ENCODE assay signal across 1 cellular context in genomic region chr1:68291763-68292384, GRCh38.
TF ChIP-seq lines count a peak whose summit lies in the region.

No MANE protein-coding gene starts in this region.

TF ChIP-seq in HEK293, 187 proteins besides CTCF, POLR2A, EP300 and RAD21 (continued from another document):
- no peak for TF ChIP-seq REPIN1 (tag by site-specific recombination; IDR thresholded peaks at IDR 0.05; ENCODE audit: low read depth)
- TF ChIP-seq ZNF629 (tag by site-specific recombination; IDR thresholded peaks at IDR 0.05), result peak; percentile 60
- no peak for TF ChIP-seq ZNF133 (tag by site-specific recombination; IDR thresholded peaks at IDR 0.05)
- peak; percentile 57 for TF ChIP-seq ZBTB21 (tag by site-specific recombination; IDR thresholded peaks at IDR 0.05)
- no peak for TF ChIP-seq ZNF239 (tag by site-specific recombination; IDR thresholded peaks at IDR 0.05)
- no peak for TF ChIP-seq ATF2 (tag by site-specific recombination; IDR thresholded peaks at IDR 0.05; ENCODE audit: low read depth)
- no peak for TF ChIP-seq ZNF549 (tag by site-specific recombination; IDR thresholded peaks at IDR 0.05)
- TF ChIP-seq ZNF2 (tag by site-specific recombination; IDR thresholded peaks at IDR 0.05), result 0 out of 2 replicates have a peak, but pooled peaks have one; percentile 33
- TF ChIP-seq ZNF202 (tag by site-specific recombination; IDR thresholded peaks at IDR 0.05; ENCODE audit: borderline replicate concordance), result no peak
- no peak for TF ChIP-seq PRDM10 (tag by site-specific recombination; IDR thresholded peaks at IDR 0.05)
- 0 out of 2 replicates have a peak, but pooled peaks have one; percentile 23 for TF ChIP-seq ZEB2 (tag by site-specific recombination; IDR thresholded peaks at IDR 0.05)
- TF ChIP-seq ZSCAN18 (tag by site-specific recombination; IDR thresholded peaks at IDR 0.05), result no peak
- no peak for TF ChIP-seq YY2 (tag by site-specific recombination; IDR thresholded peaks at IDR 0.05)
- TF ChIP-seq ZNF561 (tag by site-specific recombination; IDR thresholded peaks at IDR 0.05; ENCODE audit: borderline replicate concordance), result no peak
